ENCODE assay signal across 9 cellular contexts in genomic region chr11:14764899-14765527, GRCh38.
DNase-seq lines count a peak whose midpoint lies in the region; ATAC-seq and TF ChIP-seq lines count a peak whose summit lies in the region.
"Had no signal": no experiment of that assay in that cellular context is flagged by ENCODE, and none has a peak within 500 bp of the region (broad histone marks: within the 10 kb centered on the region; RNA-seq: fewer than 3 reads in every experiment).

No MANE protein-coding gene starts in this region.

- no peak for TF ChIP-seq CTCF in transverse colon (IDR thresholded peaks at IDR 0.05)

- H3K9me3 ChIP-seq in transverse colon, result no peaks in the 10 kb centered on the region

- TF ChIP-seq POLR2A in transverse colon (IDR thresholded peaks at IDR 0.05), result no peak

- CTCF ChIA-PET in activated CD4-positive, alpha-beta T cell treated with anti-CD3 and anti-CD28 coated beads, Interleukin-2, amount 10 ng/mL, durations not matched to agents 7 days and 5 days (lab: Charles Lee), result interaction anchor here (1.2 to 1.8 kb wide), 7 partner anchors 9 to 245 kb away, joined by 3 to 10 read pairs (median 4); partner anchors contain the start of gene PSMA1

- WGBS in transverse colon (ENCODE audit: low coverage in 1 of 2), 2 donors, result 56 to 70% methylated on average over 5 of the region's 5 CpGs

- no peak overlapping the region for H3K4me3 ChIP-seq in transverse colon

- ATAC-seq in GM19467 (IDR thresholded peaks at IDR 0.05; ENCODE audit: unreplicated experiment) (peak; percentile 91), HG03460 (IDR thresholded peaks at IDR 0.05; ENCODE audit: unreplicated experiment) (peak; percentile 86), esophagus mucosa (no peak)

- H3K4me1 Mint-ChIP-seq in activated CD4-positive, alpha-beta T cell treated with anti-CD3 and anti-CD28 coated beads, Interleukin-2, amount 10 ng/mL, durations not matched to agents 7 days and 5 days, result peaks cover 46% of the 10 kb centered on the region

- DNase-seq in EH (ENCODE audit: low read depth), result peak; percentile 17
- DNase-seq in activated CD4-positive, alpha-beta T cell treated with anti-CD3 and anti-CD28 coated beads, Interleukin-2, amount 10 ng/mL, durations not matched to agents 7 days and 5 days, result peak; percentile 76
- DNase-seq in stimulated activated CD4-positive, alpha-beta T cell treated with anti-CD3 and anti-CD28 coated beads, Interleukin-4, amount 100 ng/mL, for 24 hours, result peak; percentile 58
- no peak for DNase-seq in transverse colon
- DNase-seq in NCI-H1930 (lab: John Stamatoyannopoulos, UW), result no peak

- H3K4me1 ChIP-seq in transverse colon, result peaks cover 0 to 22% (median 0%) of the 10 kb centered on the region in 4 donors

- H3K27ac ChIP-seq in transverse colon, result peak overlapping the region in 1 of 4 donors; percentile 37

- TF ChIP-seq EP300 in transverse colon (IDR thresholded peaks at IDR 0.05; ENCODE audit: low read depth), result no peak

- in situ Hi-C loops in transverse colon (cut with MboI; ENCODE audit: low pct_ligation_motif_present in 1 of 4, low pct_unique_long_range_greater_than_20kb in 1 of 4, low sequenced_read_pairs in 3 of 4), result loop anchor here in 1 of 4 donors (25.0 kb wide), 1 partner anchor 203 kb away; no protein-coding TSS in a partner anchor

- POLR2A ChIA-PET in activated CD4-positive, alpha-beta T cell treated with anti-CD3 and anti-CD28 coated beads, Interleukin-2, amount 10 ng/mL, durations not matched to agents 7 days and 5 days (lab: Charles Lee), result interaction anchor here (0.6 to 1.3 kb wide), 4 partner anchors 82 to 127 kb away, joined by 3 to 5 read pairs (median 4); partner anchors contain the start of gene CYP2R1

- intact Hi-C loops in transverse colon (cut with DNase I; ENCODE audit: low total_unique reads), result loop anchor here (5.0 kb wide), 1 partner anchor 118 kb away; no protein-coding TSS in a partner anchor

- H3K36me3 Mint-ChIP-seq in activated CD4-positive, alpha-beta T cell treated with anti-CD3 and anti-CD28 coated beads, Interleukin-2, amount 10 ng/mL, durations not matched to agents 7 days and 5 days (ENCODE audit: low read depth), result peaks cover 13% of the 10 kb centered on the region

- H3K27me3 ChIP-seq in transverse colon, result no peaks in the 10 kb centered on the region

- H3K4me3 Mint-ChIP-seq in activated CD4-positive, alpha-beta T cell treated with anti-CD3 and anti-CD28 coated beads, Interleukin-2, amount 10 ng/mL, durations not matched to agents 7 days and 5 days, result no peak overlapping the region
- H3K4me3 Mint-ChIP-seq: stimulated activated naive CD8-positive, alpha-beta T cell treated with anti-CD3 and anti-CD28 coated beads, Interleukin-15, Interleukin-2, amounts not matched to agents 100 ng/mL and 50 ng/mL, for 24 hours had no signal

- no peaks in the 10 kb centered on the region for H3K36me3 ChIP-seq in transverse colon

- no peaks in the 10 kb centered on the region for H3K9me3 Mint-ChIP-seq in activated CD4-positive, alpha-beta T cell treated with anti-CD3 and anti-CD28 coated beads, Interleukin-2, amount 10 ng/mL, durations not matched to agents 7 days and 5 days
- H3K9me3 Mint-ChIP-seq: stimulated activated naive CD8-positive, alpha-beta T cell treated with anti-CD3 and anti-CD28 coated beads, Interleukin-15, Interleukin-2, amounts not matched to agents 100 ng/mL and 50 ng/mL, for 24 hours had no signal

- H3K27ac Mint-ChIP-seq in activated CD4-positive, alpha-beta T cell treated with anti-CD3 and anti-CD28 coated beads, Interleukin-2, amount 10 ng/mL, durations not matched to agents 7 days and 5 days, result no peak overlapping the region

- no peaks in the 10 kb centered on the region for H3K27me3 Mint-ChIP-seq in activated CD4-positive, alpha-beta T cell treated with anti-CD3 and anti-CD28 coated beads, Interleukin-2, amount 10 ng/mL, durations not matched to agents 7 days and 5 days
- H3K27me3 Mint-ChIP-seq: stimulated activated naive CD8-positive, alpha-beta T cell treated with anti-CD3 and anti-CD28 coated beads, Interleukin-15, Interleukin-2, amounts not matched to agents 100 ng/mL and 50 ng/mL, for 24 hours had no signal

Comparison
In these comparisons a context has a peak if more than half of its experiments do, and no peak if none do; other contexts are left out.
1. DNase-seq: peak in EH (single experiment), activated CD4-positive, alpha-beta T cell treated with anti-CD3 and anti-CD28 coated beads, Interleukin-2, amount 10 ng/mL, durations not matched to agents 7 days and 5 days (single experiment) and stimulated activated CD4-positive, alpha-beta T cell treated with anti-CD3 and anti-CD28 coated beads, Interleukin-4, amount 100 ng/mL, for 24 hours (single experiment); none in transverse colon (single experiment) and NCI-H1930 (0 of 2).